27 cellular contexts compared by ENCODE assay signal in genomic region chr19:33728141-33728540, GRCh38.
"Had no signal": no experiment of that assay in that cellular context is flagged by ENCODE, and none has a peak within 500 bp of the region (broad histone marks: within the 10 kb centered on the region; RNA-seq: fewer than 3 reads in every experiment).

No MANE protein-coding gene starts in this region.

- H3K4me3 Mint-ChIP-seq: natural killer cell; nephron; neural progenitor cell; stimulated activated effector memory CD8-positive, alpha-beta T cell treated with anti-CD3 and anti-CD28 coated beads, Interleukin-12 subunit alpha, Interleukin-12 subunit beta, amount 100 ng/mL, for 72 hours; stimulated activated naive B cell treated with anti-CD40 and anti-IgM and Interleukin-4, amounts not matched to agents 10 μg/mL and 1 μg/mL and 100 μg/mL, for 72 hours; stimulated activated naive CD8-positive, alpha-beta T cell treated with anti-CD3 and anti-CD28 coated beads, Interleukin-15, Interleukin-2, amounts not matched to agents 100 ng/mL and 50 ng/mL, for 24 hours had no signal

- H3K9me3 Mint-ChIP-seq: natural killer cell; nephron; neural progenitor cell; stimulated activated effector memory CD8-positive, alpha-beta T cell treated with anti-CD3 and anti-CD28 coated beads, Interleukin-12 subunit alpha, Interleukin-12 subunit beta, amount 100 ng/mL, for 72 hours; stimulated activated naive CD8-positive, alpha-beta T cell treated with anti-CD3 and anti-CD28 coated beads, Interleukin-15, Interleukin-2, amounts not matched to agents 100 ng/mL and 50 ng/mL, for 24 hours had no signal

- H3K36me3 ChIP-seq: neural progenitor cell, neutrophil, pancreas, right lobe of liver, sigmoid colon, stomach, thoracic aorta, thyroid gland, tibial nerve, upper lobe of left lung, vagina had no signal

- H3K36me3 Mint-ChIP-seq: natural killer cell; neural progenitor cell; stimulated activated effector memory CD8-positive, alpha-beta T cell treated with anti-CD3 and anti-CD28 coated beads, Interleukin-12 subunit alpha, Interleukin-12 subunit beta, amount 100 ng/mL, for 72 hours; stimulated activated naive B cell treated with anti-CD40 and anti-IgM and Interleukin-4, amounts not matched to agents 10 μg/mL and 1 μg/mL and 100 μg/mL, for 72 hours had no signal

- H3K9me3 ChIP-seq: neutrophil, pancreas, psoas muscle, right lobe of liver, thoracic aorta, thyroid gland, upper lobe of left lung, vagina had no signal

- DNase-seq: natural killer cell; nucleus accumbens; psoas muscle; right cardiac atrium; right lobe of liver; sigmoid colon; small intestine; stimulated activated CD4-positive, alpha-beta T cell treated with anti-CD3 and anti-CD28 coated beads, Interleukin-15, amount 100 ng/mL, for 24 hours; stimulated activated CD4-positive, alpha-beta T cell treated with anti-CD3 and anti-CD28 coated beads, Interleukin-2, amount 100 ng/mL, for 24 hours; stimulated activated CD4-positive, alpha-beta T cell treated with anti-CD3 and anti-CD28 coated beads, Interleukin-2, amount 100 ng/mL, for 48 hours; stimulated activated CD4-positive, alpha-beta T cell treated with anti-CD3 and anti-CD28 coated beads, Interleukin-4, amount 100 ng/mL, for 24 hours; stimulated activated naive B cell treated with anti-CD40 and anti-IgM and Interleukin-4, amounts not matched to agents 10 μg/mL and 1 μg/mL and 100 μg/mL, for 72 hours; stimulated activated naive CD4-positive, alpha-beta T cell treated with Interleukin-2 at 50 U/mL for 16 hours; stomach; thyroid gland; trophoblast cell had no signal

- H3K27me3 ChIP-seq: neural progenitor cell, neutrophil, pancreas, right lobe of liver, thyroid gland, tibial nerve, upper lobe of left lung, vagina had no signal

- H2AFZ ChIP-seq: neural progenitor cell had no signal

- H3K4me3 ChIP-seq: neural progenitor cell, pancreas, psoas muscle, right lobe of liver, sigmoid colon, stomach, thoracic aorta, thyroid gland, tibial nerve, upper lobe of left lung, vagina had no signal

- H3K9ac ChIP-seq: neural progenitor cell had no signal

- H3K27ac ChIP-seq: neural progenitor cell, neutrophil, pancreas, psoas muscle, right lobe of liver, sigmoid colon, stomach, thoracic aorta, thyroid gland, tibial nerve, upper lobe of left lung, vagina had no signal

- H3K4me1 Mint-ChIP-seq: natural killer cell; stimulated activated effector memory CD8-positive, alpha-beta T cell treated with anti-CD3 and anti-CD28 coated beads, Interleukin-12 subunit alpha, Interleukin-12 subunit beta, amount 100 ng/mL, for 72 hours; stimulated activated naive B cell treated with anti-CD40 and anti-IgM and Interleukin-4, amounts not matched to agents 10 μg/mL and 1 μg/mL and 100 μg/mL, for 72 hours had no signal

- ATAC-seq: natural killer cell; psoas muscle; right cardiac atrium; right lobe of liver; stimulated activated effector memory CD8-positive, alpha-beta T cell treated with anti-CD3 and anti-CD28 coated beads, Interleukin-12 subunit alpha, Interleukin-12 subunit beta, amount 100 ng/mL, for 72 hours; stimulated activated naive B cell treated with anti-CD40 and anti-IgM and Interleukin-4, amounts not matched to agents 10 μg/mL and 1 μg/mL and 100 μg/mL, for 72 hours had no signal

- H3K4me2 ChIP-seq: neural progenitor cell had no signal

- H3K27ac Mint-ChIP-seq: natural killer cell; neural progenitor cell; progenitor cell of endocrine pancreas; stimulated activated effector memory CD8-positive, alpha-beta T cell treated with anti-CD3 and anti-CD28 coated beads, Interleukin-12 subunit alpha, Interleukin-12 subunit beta, amount 100 ng/mL, for 72 hours; stimulated activated naive B cell treated with anti-CD40 and anti-IgM and Interleukin-4, amounts not matched to agents 10 μg/mL and 1 μg/mL and 100 μg/mL, for 72 hours; stimulated activated naive CD8-positive, alpha-beta T cell treated with anti-CD3 and anti-CD28 coated beads, Interleukin-15, Interleukin-2, amounts not matched to agents 100 ng/mL and 50 ng/mL, for 24 hours had no signal

- H3K4me1 ChIP-seq: neural progenitor cell, pancreas, psoas muscle, right lobe of liver, sigmoid colon, stomach, thyroid gland, tibial nerve, upper lobe of left lung, vagina had no signal

- H3K27me3 Mint-ChIP-seq: stimulated activated naive CD8-positive, alpha-beta T cell treated with anti-CD3 and anti-CD28 coated beads, Interleukin-15, Interleukin-2, amounts not matched to agents 100 ng/mL and 50 ng/mL, for 24 hours had no signal
